In the genomic region with DNA sequence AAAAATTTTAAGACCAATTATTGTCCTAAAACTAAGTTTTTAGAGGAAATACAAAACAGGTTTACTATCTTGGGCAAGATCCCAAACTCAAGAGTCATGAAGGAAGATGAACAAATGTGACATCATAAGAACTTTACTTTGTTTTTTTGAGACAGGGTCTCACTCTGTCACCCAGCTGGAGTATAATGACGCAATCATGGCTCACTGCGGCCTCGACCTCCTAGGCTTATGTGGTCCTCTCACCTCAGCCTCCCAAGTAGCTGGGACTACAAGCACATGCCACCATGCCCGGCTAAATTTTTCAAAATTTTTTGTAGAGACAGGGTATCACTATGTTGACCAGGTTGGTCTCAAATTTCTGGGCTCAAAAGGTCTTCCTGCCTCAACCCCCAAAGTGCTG, we compare ENCODE assay signal across 33 cellular contexts.
"Had no signal": no experiment of that assay in that cellular context is flagged by ENCODE, and none has a peak within 500 bp of the region (broad histone marks: within the 10 kb centered on the region; RNA-seq: fewer than 3 reads in every experiment).

No MANE protein-coding gene starts in this region.

- ATAC-seq: activated naive CD4-positive, alpha-beta T cell treated with anti-CD3 and anti-CD28 coated beads, Interleukin-2, amount 50 U/mL, for 72 hours; WTC11 had no signal

- H3K36me3 ChIP-seq: ascending aorta, breast epithelium, cardiac muscle cell, colonic mucosa, esophagus squamous epithelium had no signal

- H3K9me3 Mint-ChIP-seq: activated CD4-positive, alpha-beta memory T cell treated with anti-CD3 and anti-CD28 coated beads, Interleukin-2, amount 10 ng/mL, durations not matched to agents 7 days and 5 days; activated CD4-positive, alpha-beta T cell treated with anti-CD3 and anti-CD28 coated beads, Interleukin-2, amount 10 ng/mL, durations not matched to agents 7 days and 5 days; activated naive CD4-positive, alpha-beta T cell treated with anti-CD3 and anti-CD28 coated beads, Interleukin-2, amount 10 ng/mL, durations not matched to agents 7 days and 5 days; activated naive CD8-positive, alpha-beta T cell treated with anti-CD3 and anti-CD28 coated beads, Interleukin-2, amount 10 ng/mL, durations not matched to agents 7 days and 5 days; activated T-helper 1 cell treated with anti-CD3 and anti-CD28 coated beads, Interleukin-12 subunit alpha, Interleukin-12 subunit beta, Interleukin-2, Interleukin-4 antibody, amounts not matched to agents 30 ng/mL and 10 ng/mL and 1 ng/mL, durations not matched to agents 14 hours and 24 hours and 36 hours; activated T-helper 2 cell treated with anti-CD3 and anti-CD28 coated beads, Interferon-gamma antibody, Interleukin-2, Interleukin-4, amounts not matched to agents 10 μg/mL and 5 μg/mL and 100 μg/mL, durations not matched to agents 14 hours and 24 hours and 36 hours had no signal

- H3K27ac Mint-ChIP-seq: activated CD4-positive, alpha-beta memory T cell treated with anti-CD3 and anti-CD28 coated beads, Interleukin-2, amount 10 ng/mL, durations not matched to agents 7 days and 5 days; activated CD4-positive, alpha-beta T cell treated with anti-CD3 and anti-CD28 coated beads, Interleukin-2, amount 10 ng/mL, durations not matched to agents 7 days and 5 days; activated naive CD4-positive, alpha-beta T cell treated with anti-CD3 and anti-CD28 coated beads, Interleukin-2, amount 10 ng/mL, durations not matched to agents 7 days and 5 days; activated naive CD4-positive, alpha-beta T cell treated with anti-CD3 and anti-CD28 coated beads, Interleukin-2, amount 50 U/mL, for 72 hours; activated naive CD8-positive, alpha-beta T cell treated with anti-CD3 and anti-CD28 coated beads, Interleukin-2, amount 10 ng/mL, durations not matched to agents 7 days and 5 days; activated T-helper 1 cell treated with anti-CD3 and anti-CD28 coated beads, Interleukin-12 subunit alpha, Interleukin-12 subunit beta, Interleukin-2, Interleukin-4 antibody, amounts not matched to agents 30 ng/mL and 10 ng/mL and 1 ng/mL, durations not matched to agents 14 hours and 24 hours and 36 hours; activated T-helper 2 cell treated with anti-CD3 and anti-CD28 coated beads, Interferon-gamma antibody, Interleukin-2, Interleukin-4, amounts not matched to agents 10 μg/mL and 5 μg/mL and 100 μg/mL, durations not matched to agents 14 hours and 24 hours and 36 hours; brain; WTC11 had no signal

- H3K36me3 Mint-ChIP-seq: activated naive CD4-positive, alpha-beta T cell treated with anti-CD3 and anti-CD28 coated beads, Interleukin-2, amount 10 ng/mL, durations not matched to agents 7 days and 5 days; activated naive CD8-positive, alpha-beta T cell treated with anti-CD3 and anti-CD28 coated beads, Interleukin-2, amount 10 ng/mL, durations not matched to agents 7 days and 5 days; WTC11 had no signal

- H3K4me1 Mint-ChIP-seq: activated CD4-positive, alpha-beta memory T cell treated with anti-CD3 and anti-CD28 coated beads, Interleukin-2, amount 10 ng/mL, durations not matched to agents 7 days and 5 days; activated CD4-positive, alpha-beta T cell treated with anti-CD3 and anti-CD28 coated beads, Interleukin-2, amount 10 ng/mL, durations not matched to agents 7 days and 5 days; activated naive CD4-positive, alpha-beta T cell treated with anti-CD3 and anti-CD28 coated beads, Interleukin-2, amount 10 ng/mL, durations not matched to agents 7 days and 5 days; activated naive CD8-positive, alpha-beta T cell treated with anti-CD3 and anti-CD28 coated beads, Interleukin-2, amount 10 ng/mL, durations not matched to agents 7 days and 5 days; brain had no signal

- H3K4me1 ChIP-seq: ascending aorta, breast epithelium, colonic mucosa, esophagus squamous epithelium had no signal

- H3K4me3 Mint-ChIP-seq: activated CD4-positive, alpha-beta memory T cell treated with anti-CD3 and anti-CD28 coated beads, Interleukin-2, amount 10 ng/mL, durations not matched to agents 7 days and 5 days; activated CD4-positive, alpha-beta T cell treated with anti-CD3 and anti-CD28 coated beads, Interleukin-2, amount 10 ng/mL, durations not matched to agents 7 days and 5 days; activated naive CD4-positive, alpha-beta T cell treated with anti-CD3 and anti-CD28 coated beads, Interleukin-2, amount 10 ng/mL, durations not matched to agents 7 days and 5 days; activated naive CD8-positive, alpha-beta T cell treated with anti-CD3 and anti-CD28 coated beads, Interleukin-2, amount 10 ng/mL, durations not matched to agents 7 days and 5 days; activated T-helper 1 cell treated with anti-CD3 and anti-CD28 coated beads, Interleukin-12 subunit alpha, Interleukin-12 subunit beta, Interleukin-2, Interleukin-4 antibody, amounts not matched to agents 30 ng/mL and 10 ng/mL and 1 ng/mL, durations not matched to agents 14 hours and 24 hours and 36 hours; brain; WTC11 had no signal

- H3K9me3 ChIP-seq: colonic mucosa, esophagus squamous epithelium had no signal

- H3K27me3 ChIP-seq: ascending aorta, breast epithelium, cardiac muscle cell, colonic mucosa, esophagus squamous epithelium had no signal

- H3K27ac ChIP-seq: ascending aorta, breast epithelium, cardiac muscle cell, colonic mucosa, epithelial cell of prostate, esophagus squamous epithelium, VCaP had no signal

- DNase-seq: activated CD4-positive, alpha-beta memory T cell treated with anti-CD3 and anti-CD28 coated beads, Interleukin-2, amount 10 ng/mL, durations not matched to agents 7 days and 5 days; activated CD4-positive, alpha-beta T cell treated with anti-CD3 and anti-CD28 coated beads for 1 hour; activated CD4-positive, alpha-beta T cell treated with anti-CD3 and anti-CD28 coated beads for 4 hours; activated CD4-positive, alpha-beta T cell treated with anti-CD3 and anti-CD28 coated beads, Interleukin-2, amount 10 ng/mL, durations not matched to agents 7 days and 5 days; activated CD4-positive, alpha-beta T cell treated with anti-CD3 and anti-CD28 coated beads, Interleukin-2, amount 50 U/mL, for 4 hours; activated CD8-positive, alpha-beta memory T cell treated with anti-CD3 and anti-CD28 coated beads, Interleukin-2, amount 50 U/mL, for 4 hours; activated gamma-delta T cell; activated naive CD4-positive, alpha-beta T cell; activated naive CD4-positive, alpha-beta T cell treated with anti-CD3 and anti-CD28 coated beads, Interleukin-2, amount 10 ng/mL, durations not matched to agents 7 days and 5 days; activated naive CD8-positive, alpha-beta T cell treated with anti-CD3 and anti-CD28 coated beads, Interleukin-2, amount 10 ng/mL, durations not matched to agents 7 days and 5 days; activated T-cell treated with anti-CD3 and anti-CD28 coated beads, Interleukin-2, amount 50 U/mL, for 1 hour; activated T-cell treated with anti-CD3 and anti-CD28 coated beads, Interleukin-2, amount 50 U/mL, for 48 hours; central memory CD4-positive, alpha-beta T cell; cerebellar nuclear complex; colonic mucosa; effector CD8-positive, alpha-beta T cell; esophagus squamous epithelium; foreskin fibroblast; T-helper 2 cell had no signal

- H3K4me3 ChIP-seq: ascending aorta, breast epithelium, cardiac muscle cell, colonic mucosa, esophagus squamous epithelium had no signal

- FAIRE-seq: endometrium, endothelial cell of umbilical vein, frontal cortex, TTC549 had no signal
